Comparison of ENCODE assay signal across 8 cellular contexts in genomic region chr6:13712485-13712990, GRCh38. TPM values are rescaled to one million over a fixed set of nuclear protein-coding genes. Genes with fewer than 3 reads are reported as not detected.
DNase-seq lines count a peak whose midpoint lies in the region; ATAC-seq lines count a peak whose summit lies in the region.

No MANE protein-coding gene starts in this region.

- POLR2A ChIA-PET in CD8-positive, alpha-beta memory T cell (lab: Charles Lee) = interaction anchor here (1.5 to 4.8 kb wide), 3 partner anchors 32 to 96 kb away, joined by 3 to 46 read pairs (median 11); partner anchors contain the start of gene NOL7

- no peaks in the 10 kb centered on the region for H3K36me3 ChIP-seq in CD8-positive, alpha-beta memory T cell (ENCODE audit: insufficient read depth, low read length)
- H3K36me3 ChIP-seq in urinary bladder (ENCODE audit: insufficient read depth) = no peaks in the 10 kb centered on the region

- H3K4me3 ChIP-seq in CD8-positive, alpha-beta memory T cell (ENCODE audit: low read length) = peak overlapping the region; percentile 52
- peak overlapping the region; percentile 97 for H3K4me3 ChIP-seq in urinary bladder (ENCODE audit: low read depth, low read length)

- H3K27ac Mint-ChIP-seq in CD8-positive, alpha-beta memory T cell = peak overlapping the region; percentile 96 to 99 (median 98)
- peak overlapping the region; percentile 96 for H3K27ac Mint-ChIP-seq in central memory CD8-positive, alpha-beta T cell (ENCODE audit: low read depth)

- H3K27ac ChIP-seq in CD8-positive, alpha-beta memory T cell (ENCODE audit: low read depth, low read length) = peak overlapping the region; percentile 62
- peak overlapping the region; percentile 98 for H3K27ac ChIP-seq in urinary bladder (ENCODE audit: low read depth)

- no peaks in the 10 kb centered on the region for H3K27me3 ChIP-seq in CD8-positive, alpha-beta memory T cell (ENCODE audit: insufficient read depth, low read length, poor library complexity, severe bottlenecking)

- DNase-seq in CD8-positive, alpha-beta memory T cell = no peak
- peak; percentile 82 for DNase-seq in MV-4-11 (lab: John Stamatoyannopoulos, UW)
- DNase-seq in central memory CD8-positive, alpha-beta T cell (ENCODE audit: low spot score in 2 of 2) = no peak
- peak; percentile 66 for DNase-seq in medulla oblongata (ENCODE audit: extremely low spot score)
- no peak for DNase-seq in retina
- DNase-seq in NCI-H2029 (lab: John Stamatoyannopoulos, UW) = no peak

- peaks cover 0 to 19% (median 1%) of the 10 kb centered on the region in 3 donors for H3K36me3 Mint-ChIP-seq in CD8-positive, alpha-beta memory T cell
- peaks cover 15% of the 10 kb centered on the region for H3K36me3 Mint-ChIP-seq in central memory CD8-positive, alpha-beta T cell (ENCODE audit: insufficient read depth)

- ATAC-seq in central memory CD8-positive, alpha-beta T cell (replicated peaks; ENCODE audit: extremely low read depth, poor library complexity, severe bottlenecking) = no peak
- ATAC-seq in HG02588 (IDR thresholded peaks at IDR 0.05; ENCODE audit: unreplicated experiment) = no peak

- no peaks in the 10 kb centered on the region for H3K9me3 ChIP-seq in CD8-positive, alpha-beta memory T cell (ENCODE audit: low read length)

- H3K4me3 Mint-ChIP-seq in CD8-positive, alpha-beta memory T cell = peak overlapping the region; percentile 96 to 99 (median 98)
- peak overlapping the region; percentile 93 for H3K4me3 Mint-ChIP-seq in central memory CD8-positive, alpha-beta T cell

- CTCF ChIA-PET in CD8-positive, alpha-beta memory T cell (lab: Charles Lee) = interaction anchor here (1.0 to 4.6 kb wide), 4 partner anchors 13 to 138 kb away, joined by 3 to 29 read pairs (median 3); partner anchors contain the start of genes NOL7 and SIRT5

- H3K4me1 Mint-ChIP-seq in CD8-positive, alpha-beta memory T cell = peaks cover 37 to 52% (median 47%) of the 10 kb centered on the region in 3 donors
- H3K4me1 Mint-ChIP-seq in central memory CD8-positive, alpha-beta T cell = peaks cover 41% of the 10 kb centered on the region

- H3K27me3 Mint-ChIP-seq in CD8-positive, alpha-beta memory T cell = no peaks in the 10 kb centered on the region
- no peaks in the 10 kb centered on the region for H3K27me3 Mint-ChIP-seq in central memory CD8-positive, alpha-beta T cell

- no peaks in the 10 kb centered on the region for H3K9me3 Mint-ChIP-seq in CD8-positive, alpha-beta memory T cell
- no peaks in the 10 kb centered on the region for H3K9me3 Mint-ChIP-seq in central memory CD8-positive, alpha-beta T cell

- H3K4me1 ChIP-seq in CD8-positive, alpha-beta memory T cell (ENCODE audit: insufficient read depth, low read length) = peaks cover 27% of the 10 kb centered on the region
- H3K4me1 ChIP-seq in urinary bladder (ENCODE audit: insufficient read depth) = no peaks in the 10 kb centered on the region

- WGBS in urinary bladder = 8% methylated on average over 8 of the region's 8 CpGs

RNA-seq across cellular contexts. Expression of gene RANBP9, which starts 0.9 kb away (rescaled TPM):
- 10 to 100 TPM; 45.4 to 47.0 TPM for total RNA-seq in CD8-positive, alpha-beta memory T cell
- polyA plus RNA-seq in CD8-positive, alpha-beta memory T cell = 6.2 TPM
- total RNA-seq in urinary bladder = 57.2 TPM
- 26.8 TPM for polyA plus RNA-seq in urinary bladder

Comparison
In these comparisons a context has a peak if more than half of its experiments do, and no peak if none do; other contexts are left out.
1. DNase-seq: peak in MV-4-11 (single experiment) and medulla oblongata (single experiment); none in CD8-positive, alpha-beta memory T cell (0 of 5), central memory CD8-positive, alpha-beta T cell (0 of 2), retina (single experiment) and NCI-H2029 (single experiment).